Comparison of ENCODE assay signal across 14 cellular contexts in genomic region chr2:211930331-211930730, GRCh38.
DNase-seq lines count a peak whose midpoint lies in the region; ATAC-seq and TF ChIP-seq lines count a peak whose summit lies in the region.
"Had no signal": no experiment of that assay in that cellular context is flagged by ENCODE, and none has a peak within 500 bp of the region (broad histone marks: within the 10 kb centered on the region; RNA-seq: fewer than 3 reads in every experiment).

No MANE protein-coding gene starts in this region.

- no peaks in the 10 kb centered on the region; the same call in 1 of the 2 replicates for H3F3A ChIP-seq in MM.1S (ENCODE audit: insufficient read depth, low read length)

- H3K9me3 Mint-ChIP-seq in stimulated activated memory B cell treated with anti-CD40 and anti-IgM and Interleukin-4, amounts not matched to agents 10 μg/mL and 1 μg/mL and 100 μg/mL, for 72 hours: no peaks in the 10 kb centered on the region
- H3K9me3 Mint-ChIP-seq: naive thymus-derived CD8-positive, alpha-beta T cell had no signal

- H3K9me2 ChIP-seq in MM.1S (replicated peaks; ENCODE audit: insufficient read depth, low read length): no peaks in the 10 kb centered on the region

- H3K27ac Mint-ChIP-seq in stimulated activated memory B cell treated with anti-CD40 and anti-IgM and Interleukin-4, amounts not matched to agents 10 μg/mL and 1 μg/mL and 100 μg/mL, for 72 hours: no peak overlapping the region
- H3K27ac Mint-ChIP-seq: naive thymus-derived CD8-positive, alpha-beta T cell had no signal

- H3K4me1 ChIP-seq in MM.1S (ENCODE audit: low read length): peaks cover 27% of the 10 kb centered on the region

- no peak for TF ChIP-seq CTCF in GM12864 (IDR thresholded peaks at IDR 0.05; ENCODE audit: low read depth, low read length, missing control alignments)
- peak; percentile 22; the same call in 1 of the 2 replicates for TF ChIP-seq CTCF in MM.1S (IDR thresholded peaks at IDR 0.05; ENCODE audit: low read length)

- no peaks in the 10 kb centered on the region for H3K9me3 ChIP-seq in MM.1S (replicated peaks; ENCODE audit: insufficient read depth, low read length)

- DNase-seq in GM12864 (ENCODE audit: low read depth): peak; percentile 61
- peak; percentile 90 for DNase-seq in MM.1S
- no peak for DNase-seq in mucosa of gallbladder (ENCODE audit: low spot score)
- no peak for DNase-seq in occipital lobe (lab: John Stamatoyannopoulos, UW)
- no peak for DNase-seq in activated T-cell treated with anti-CD3 and anti-CD28 coated beads for 4 hours
- DNase-seq: Calu3; hippocampal formation; NCI-H1694 treated with DMSO at 0.1 percent for 48 hours; stimulated activated CD4-positive, alpha-beta T cell treated with anti-CD3 and anti-CD28 coated beads, Interleukin-4, amount 100 ng/mL, for 1 hour; trophoblast cell had no signal

- peak overlapping the region; percentile 63 for H3K9ac ChIP-seq in MM.1S (ENCODE audit: low read length)

- H3K27me3 ChIP-seq in MM.1S (replicated peaks; ENCODE audit: insufficient read depth, low read length): no peaks in the 10 kb centered on the region

- no peaks in the 10 kb centered on the region for H3K79me2 ChIP-seq in MM.1S (ENCODE audit: low read length)

- H3K27me3 Mint-ChIP-seq in stimulated activated memory B cell treated with anti-CD40 and anti-IgM and Interleukin-4, amounts not matched to agents 10 μg/mL and 1 μg/mL and 100 μg/mL, for 72 hours: no peaks in the 10 kb centered on the region
- H3K27me3 Mint-ChIP-seq: naive thymus-derived CD8-positive, alpha-beta T cell had no signal

- H2AFZ ChIP-seq in MM.1S (ENCODE audit: low read length): peak overlapping the region; percentile 46

- no peak overlapping the region for H3K4me3 Mint-ChIP-seq in stimulated activated memory B cell treated with anti-CD40 and anti-IgM and Interleukin-4, amounts not matched to agents 10 μg/mL and 1 μg/mL and 100 μg/mL, for 72 hours
- H3K4me3 Mint-ChIP-seq: naive thymus-derived CD8-positive, alpha-beta T cell had no signal

- H3K4me3 ChIP-seq in GM12864 (ENCODE audit: low read depth, low read length) (no peak overlapping the region), MM.1S (ENCODE audit: low read length) (peak overlapping the region; percentile 32; the same call in 1 of the 2 replicates)

- H3K36me3 Mint-ChIP-seq in stimulated activated memory B cell treated with anti-CD40 and anti-IgM and Interleukin-4, amounts not matched to agents 10 μg/mL and 1 μg/mL and 100 μg/mL, for 72 hours: no peaks in the 10 kb centered on the region
- H3K36me3 Mint-ChIP-seq: naive thymus-derived CD8-positive, alpha-beta T cell had no signal

- peak overlapping the region; percentile 84 for H3K27ac ChIP-seq in MM.1S (ENCODE audit: low read length)

- H3K4me1 Mint-ChIP-seq in stimulated activated memory B cell treated with anti-CD40 and anti-IgM and Interleukin-4, amounts not matched to agents 10 μg/mL and 1 μg/mL and 100 μg/mL, for 72 hours: no peaks in the 10 kb centered on the region

- H3K36me3 ChIP-seq in MM.1S (replicated peaks; ENCODE audit: insufficient read depth, low read length): no peaks in the 10 kb centered on the region

- no peaks in the 10 kb centered on the region for H4K20me1 ChIP-seq in MM.1S (ENCODE audit: insufficient read depth, low read length)

- ATAC-seq in GM19324 (IDR thresholded peaks at IDR 0.05; ENCODE audit: low FRiP score, unreplicated experiment) (peak; percentile 71), HG02852 (IDR thresholded peaks at IDR 0.05; ENCODE audit: unreplicated experiment) (peak; percentile 98)
- no peak for ATAC-seq in stimulated activated memory B cell treated with anti-CD40 and anti-IgM and Interleukin-4, amounts not matched to agents 10 μg/mL and 1 μg/mL and 100 μg/mL, for 72 hours

- peak overlapping the region; percentile 73 for H3K4me2 ChIP-seq in MM.1S (ENCODE audit: low read depth, low read length)

Comparison
In these comparisons a context has a peak if more than half of its experiments do, and no peak if none do; other contexts are left out.
1. DNase-seq: peak in GM12864 (single experiment) and MM.1S (single experiment); none in mucosa of gallbladder (single experiment), occipital lobe (single experiment) and activated T-cell treated with anti-CD3 and anti-CD28 coated beads for 4 hours (single experiment).